ENCODE assay signal across 2 cellular contexts in the genomic region with DNA sequence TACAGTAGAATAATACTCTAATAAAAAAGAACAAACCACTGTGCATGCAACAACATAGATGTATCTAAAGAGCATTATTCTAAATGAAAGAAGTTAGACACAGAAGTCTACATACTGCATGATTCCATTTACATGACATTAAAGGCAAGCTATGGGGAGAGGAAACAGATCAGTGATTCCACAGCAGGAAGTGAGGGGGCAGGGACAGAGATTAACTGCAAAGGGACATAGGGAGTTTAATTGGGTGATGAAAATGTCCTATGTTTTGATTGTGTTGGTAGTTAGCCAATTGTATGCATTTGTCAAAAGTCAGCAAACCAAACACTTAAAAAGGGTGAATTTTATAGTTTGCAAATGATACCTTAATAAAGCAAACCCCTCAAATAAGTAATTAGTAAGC.
TF ChIP-seq lines count a peak whose summit lies in the region.

No MANE protein-coding gene starts in this region.

TF ChIP-seq in Ishikawa, 13 proteins besides CTCF, POLR2A, EP300 and RAD21:
- TF ChIP-seq NFIC (IDR thresholded peaks at IDR 0.05): peak; percentile 42; the same call in 1 of the 2 replicates
- TF ChIP-seq, protein P1, sequence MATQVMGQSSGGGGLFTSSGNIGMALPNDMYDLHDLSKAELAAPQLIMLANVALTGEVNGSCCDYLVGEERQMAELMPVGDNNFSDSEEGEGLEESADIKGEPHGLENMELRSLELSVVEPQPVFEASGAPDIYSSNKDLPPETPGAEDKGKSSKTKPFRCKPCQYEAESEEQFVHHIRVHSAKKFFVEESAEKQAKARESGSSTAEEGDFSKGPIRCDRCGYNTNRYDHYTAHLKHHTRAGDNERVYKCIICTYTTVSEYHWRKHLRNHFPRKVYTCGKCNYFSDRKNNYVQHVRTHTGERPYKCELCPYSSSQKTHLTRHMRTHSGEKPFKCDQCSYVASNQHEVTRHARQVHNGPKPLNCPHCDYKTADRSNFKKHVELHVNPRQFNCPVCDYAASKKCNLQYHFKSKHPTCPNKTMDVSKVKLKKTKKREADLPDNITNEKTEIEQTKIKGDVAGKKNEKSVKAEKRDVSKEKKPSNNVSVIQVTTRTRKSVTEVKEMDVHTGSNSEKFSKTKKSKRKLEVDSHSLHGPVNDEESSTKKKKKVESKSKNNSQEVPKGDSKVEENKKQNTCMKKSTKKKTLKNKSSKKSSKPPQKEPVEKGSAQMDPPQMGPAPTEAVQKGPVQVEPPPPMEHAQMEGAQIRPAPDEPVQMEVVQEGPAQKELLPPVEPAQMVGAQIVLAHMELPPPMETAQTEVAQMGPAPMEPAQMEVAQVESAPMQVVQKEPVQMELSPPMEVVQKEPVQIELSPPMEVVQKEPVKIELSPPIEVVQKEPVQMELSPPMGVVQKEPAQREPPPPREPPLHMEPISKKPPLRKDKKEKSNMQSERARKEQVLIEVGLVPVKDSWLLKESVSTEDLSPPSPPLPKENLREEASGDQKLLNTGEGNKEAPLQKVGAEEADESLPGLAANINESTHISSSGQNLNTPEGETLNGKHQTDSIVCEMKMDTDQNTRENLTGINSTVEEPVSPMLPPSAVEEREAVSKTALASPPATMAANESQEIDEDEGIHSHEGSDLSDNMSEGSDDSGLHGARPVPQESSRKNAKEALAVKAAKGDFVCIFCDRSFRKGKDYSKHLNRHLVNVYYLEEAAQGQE (IDR thresholded peaks at IDR 0.05; ENCODE audit: low read depth): no peak

TF ChIP-seq in K562, 482 proteins besides CTCF, POLR2A, EP300 and RAD21:
- TF ChIP-seq COPS2 (conservative IDR thresholded peaks at IDR 0.05) (no peak), HDGF (IDR thresholded peaks at IDR 0.05) (no peak)
- TF ChIP-seq, protein P2, sequence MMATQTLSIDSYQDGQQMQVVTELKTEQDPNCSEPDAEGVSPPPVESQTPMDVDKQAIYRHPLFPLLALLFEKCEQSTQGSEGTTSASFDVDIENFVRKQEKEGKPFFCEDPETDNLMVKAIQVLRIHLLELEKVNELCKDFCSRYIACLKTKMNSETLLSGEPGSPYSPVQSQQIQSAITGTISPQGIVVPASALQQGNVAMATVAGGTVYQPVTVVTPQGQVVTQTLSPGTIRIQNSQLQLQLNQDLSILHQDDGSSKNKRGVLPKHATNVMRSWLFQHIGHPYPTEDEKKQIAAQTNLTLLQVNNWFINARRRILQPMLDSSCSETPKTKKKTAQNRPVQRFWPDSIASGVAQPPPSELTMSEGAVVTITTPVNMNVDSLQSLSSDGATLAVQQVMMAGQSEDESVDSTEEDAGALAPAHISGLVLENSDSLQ (IDR thresholded peaks at IDR 0.05): peak; percentile 34; the same call in 1 of the 2 replicates
